ENCODE assay signal across 19 cellular contexts in genomic region chr11:853682-854448, GRCh38.
"Had no signal": no experiment of that assay in that cellular context is flagged by ENCODE, and none has a peak within 500 bp of the region (broad histone marks: within the 10 kb centered on the region; RNA-seq: fewer than 3 reads in every experiment).

No MANE protein-coding gene starts in this region.

- H3K27ac ChIP-seq: esophagus squamous epithelium, neutrophil, psoas muscle, right atrium auricular region, sigmoid colon had no signal

- H3K36me3 ChIP-seq: esophagus squamous epithelium, neutrophil, right atrium auricular region had no signal

- H3K27me3 ChIP-seq: right atrium auricular region had no signal

- H3K9me3 Mint-ChIP-seq: nephron had no signal

- H3K9me3 ChIP-seq: esophagus squamous epithelium, gastroesophageal sphincter, neutrophil, psoas muscle, right atrium auricular region, sigmoid colon had no signal

- DNase-seq: cortex of kidney; effector memory CD4-positive, alpha-beta T cell; esophagus squamous epithelium; foreskin fibroblast; glutamatergic neuron; left colon; left ventricle myocardium superior; mesenchymal stem cell; midbrain; psoas muscle; sigmoid colon; stimulated activated naive CD4-positive, alpha-beta T cell treated with Interleukin-2 at 50 U/mL for 16 hours; trophoblast cell had no signal

- ATAC-seq: gastroesophageal sphincter, left colon, left ventricle myocardium superior, psoas muscle had no signal

- H3K4me3 ChIP-seq: esophagus squamous epithelium, gastroesophageal sphincter, lung, psoas muscle, right atrium auricular region, sigmoid colon, skin epidermis had no signal
